14 cellular contexts compared by ENCODE assay signal in the genomic region with DNA sequence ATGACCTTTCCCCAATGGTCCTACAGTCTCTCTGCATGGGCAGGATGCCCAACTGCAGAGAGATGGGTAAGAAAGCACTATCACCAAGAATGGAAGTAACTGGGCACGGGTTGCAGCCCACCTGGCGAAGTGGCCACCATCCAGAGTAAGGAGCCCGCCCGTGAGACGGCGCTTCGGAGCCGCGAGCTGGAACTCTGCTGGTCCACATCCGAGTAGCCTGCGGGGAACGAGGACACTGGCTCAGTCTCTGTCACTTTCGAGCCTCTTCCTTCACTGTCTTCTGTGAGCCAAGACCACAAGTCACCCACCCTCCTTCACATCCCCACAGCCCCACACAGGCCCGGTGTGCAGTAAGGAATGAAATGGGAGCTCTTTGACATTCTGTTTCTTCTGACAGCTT. TPM values are rescaled to one million over a fixed set of nuclear protein-coding genes. Genes with fewer than 3 reads are reported as not detected.
DNase-seq lines count a peak whose midpoint lies in the region; ATAC-seq and TF ChIP-seq lines count a peak whose summit lies in the region.
"Had no signal": no experiment of that assay in that cellular context is flagged by ENCODE, and none has a peak within 500 bp of the region (broad histone marks: within the 10 kb centered on the region; RNA-seq: fewer than 3 reads in every experiment).

No MANE protein-coding gene starts in this region.

- H3K9me3 Mint-ChIP-seq in CD8-positive, alpha-beta T cell = no peaks in the 10 kb centered on the region
- H3K9me3 Mint-ChIP-seq in activated naive CD8-positive, alpha-beta T cell (ENCODE audit: low read depth) = no peaks in the 10 kb centered on the region
- peaks cover 0 to 1% (median 0%) of the 10 kb centered on the region in 11 donors for H3K9me3 Mint-ChIP-seq in naive thymus-derived CD4-positive, alpha-beta T cell

- no peaks in the 10 kb centered on the region for H3K27me3 Mint-ChIP-seq in CD8-positive, alpha-beta T cell (ENCODE audit: low read depth)
- H3K27me3 Mint-ChIP-seq in activated naive CD8-positive, alpha-beta T cell = no peaks in the 10 kb centered on the region
- H3K27me3 Mint-ChIP-seq in naive thymus-derived CD4-positive, alpha-beta T cell = no peaks in the 10 kb centered on the region

- no peak for TF ChIP-seq CTCF in CD8-positive, alpha-beta T cell (IDR thresholded peaks at IDR 0.05)

- H3K27ac ChIP-seq in BLaER1 = peak overlapping the region; percentile 96
- H3K27ac ChIP-seq in CD8-positive, alpha-beta T cell (ENCODE audit: low read depth, low read length) = peak overlapping the region; percentile 47
- peak overlapping the region; percentile 81 for H3K27ac ChIP-seq in naive thymus-derived CD4-positive, alpha-beta T cell (ENCODE audit: low read depth, low read length)
- no peak overlapping the region for H3K27ac ChIP-seq in aorta (ENCODE audit: low read depth in 1 of 2, low read length in 2 of 2)

- H3K27me3 ChIP-seq in BLaER1 = no peaks in the 10 kb centered on the region
- no peaks in the 10 kb centered on the region for H3K27me3 ChIP-seq in CD8-positive, alpha-beta T cell (ENCODE audit: insufficient read depth, low read length)
- H3K27me3 ChIP-seq in naive thymus-derived CD4-positive, alpha-beta T cell (ENCODE audit: control insufficient read depth in 2 of 2, insufficient read depth in 2 of 2, low read length in 2 of 2) = no peaks in the 10 kb centered on the region
- no peaks in the 10 kb centered on the region for H3K27me3 ChIP-seq in aorta (ENCODE audit: control insufficient read depth in 1 of 2, insufficient read depth in 2 of 2, low read length in 1 of 2)
- H3K27me3 ChIP-seq: esophagus muscularis mucosa had no signal

- H3K4me3 ChIP-seq in BLaER1 (no peak overlapping the region), aorta (ENCODE audit: low read length in 2 of 2) (no peak overlapping the region)
- H3K4me3 ChIP-seq in CD8-positive, alpha-beta T cell (ENCODE audit: low read depth, low read length) = peak overlapping the region; percentile 39
- H3K4me3 ChIP-seq in naive thymus-derived CD4-positive, alpha-beta T cell (ENCODE audit: low read length) = peak overlapping the region; percentile 95
- H3K4me3 ChIP-seq: esophagus muscularis mucosa, lung had no signal

- H3K4me2 ChIP-seq in BLaER1 = peak overlapping the region; percentile 96

- POLR2A ChIA-PET in CD8-positive, alpha-beta T cell (lab: Charles Lee) = interaction anchor here (1.0 to 16.5 kb wide), 5 partner anchors 8 to 44 kb away, joined by 3 to 589 read pairs (median 5); a partner anchor contains a TSS
- POLR2A ChIA-PET in naive thymus-derived CD4-positive, alpha-beta T cell (lab: Charles Lee) = interaction anchor here (0.5 to 33.7 kb wide), 7 partner anchors 6 to 124 kb away, joined by 3 to 1007 read pairs (median 5); a partner anchor contains a TSS

- intact Hi-C loops in CD8-positive, alpha-beta T cell (cut with DNase I, micrococcal nuclease) = loop anchor here (2.0 to 10.0 kb wide), 7 partner anchors 17 to 775 kb away; a partner anchor contains a TSS
- intact Hi-C loops in naive thymus-derived CD4-positive, alpha-beta T cell (cut with micrococcal nuclease) = loop anchor here in 1 of 2 donors (2.0 to 10.0 kb wide), 2 partner anchors 15 to 565 kb away; a partner anchor contains a TSS
- intact Hi-C loops in posterior vena cava (cut with DNase I) = no loop called here
- intact Hi-C loops in aorta (cut with DNase I) = loop anchor here in 1 of 2 donors (5.0 kb wide), 1 partner anchor 33 kb away; no protein-coding TSS in a partner anchor

- H3K27ac Mint-ChIP-seq in CD8-positive, alpha-beta T cell = peak overlapping the region; percentile 99
- H3K27ac Mint-ChIP-seq in activated naive CD8-positive, alpha-beta T cell = peak overlapping the region; percentile 99
- H3K27ac Mint-ChIP-seq in naive thymus-derived CD4-positive, alpha-beta T cell = peak overlapping the region; percentile 82 to 100 (median 91)

- H3K4me1 ChIP-seq in BLaER1 (peaks cover 58% of the 10 kb centered on the region), aorta (ENCODE audit: control insufficient read depth in 1 of 2, insufficient read depth in 2 of 2, low read length in 2 of 2) (no peaks in the 10 kb centered on the region)
- H3K4me1 ChIP-seq in CD8-positive, alpha-beta T cell (ENCODE audit: insufficient read depth, low read length) = peaks cover 69% of the 10 kb centered on the region
- peaks cover 55 to 56% of the 10 kb centered on the region in 2 donors for H3K4me1 ChIP-seq in naive thymus-derived CD4-positive, alpha-beta T cell (ENCODE audit: control insufficient read depth in 2 of 2, insufficient read depth in 2 of 2, low read length in 2 of 2)

- peaks cover 93% of the 10 kb centered on the region for H4K20me1 ChIP-seq in BLaER1

- peaks cover 64% of the 10 kb centered on the region for H3K4me1 Mint-ChIP-seq in CD8-positive, alpha-beta T cell (ENCODE audit: low read depth)
- H3K4me1 Mint-ChIP-seq in activated naive CD8-positive, alpha-beta T cell (ENCODE audit: low read depth) = peaks cover 69% of the 10 kb centered on the region
- peaks cover 33 to 69% (median 51%) of the 10 kb centered on the region in 7 donors for H3K4me1 Mint-ChIP-seq in naive thymus-derived CD4-positive, alpha-beta T cell

- H3K36me3 ChIP-seq in BLaER1 = peaks cover 82% of the 10 kb centered on the region
- peaks cover 71% of the 10 kb centered on the region for H3K36me3 ChIP-seq in CD8-positive, alpha-beta T cell (ENCODE audit: insufficient read depth, low read length)
- H3K36me3 ChIP-seq in naive thymus-derived CD4-positive, alpha-beta T cell (ENCODE audit: control insufficient read depth in 2 of 3, insufficient read depth in 3 of 3, low read length in 3 of 3) = peaks cover 38 to 74% (median 58%) of the 10 kb centered on the region in 3 experiments
- H3K36me3 ChIP-seq in aorta (ENCODE audit: control insufficient read depth in 1 of 2, insufficient read depth in 2 of 2, low read length in 1 of 2) = peaks cover 5 to 26% of the 10 kb centered on the region in 2 donors

- no peak for DNase-seq in CD8-positive, alpha-beta T cell
- no peak for DNase-seq in naive thymus-derived CD4-positive, alpha-beta T cell
- DNase-seq in posterior vena cava (ENCODE audit: low spot score) (no peak), aorta (no peak), GM03348 (ENCODE audit: low spot score) (no peak)
- DNase-seq: activated CD4-positive, alpha-beta T cell treated with anti-CD3 and anti-CD28 coated beads, Interleukin-2, amount 50 U/mL, for 1 hour; DMS153; NCI-H187; Right ventricle myocardium superior; T-helper 9 cell had no signal

- peak overlapping the region; percentile 95; the same call in 1 of the 2 replicates for H3K9ac ChIP-seq in BLaER1

- 93 to 94% methylated on average over 14 of the region's 14 CpGs for WGBS in aorta, 2 donors

- CTCF ChIA-PET in CD8-positive, alpha-beta T cell (lab: Charles Lee) = interaction anchor here (1.0 to 10.4 kb wide), 5 partner anchors 9 to 120 kb away, joined by 3 to 125 read pairs (median 3); no protein-coding TSS in a partner anchor
- CTCF ChIA-PET in naive thymus-derived CD4-positive, alpha-beta T cell (lab: Charles Lee) = interaction anchor here (0.6 to 4.1 kb wide), 7 partner anchors 9 to 1171 kb away, joined by 3 to 24 read pairs (median 3); no protein-coding TSS in a partner anchor

- H3K36me3 Mint-ChIP-seq in CD8-positive, alpha-beta T cell = peaks cover 94% of the 10 kb centered on the region
- no peaks in the 10 kb centered on the region for H3K36me3 Mint-ChIP-seq in activated naive CD8-positive, alpha-beta T cell
- peaks cover 12 to 55% (median 39%) of the 10 kb centered on the region in 5 donors for H3K36me3 Mint-ChIP-seq in naive thymus-derived CD4-positive, alpha-beta T cell

- ATAC-seq in CD8-positive, alpha-beta T cell = no peak
- ATAC-seq in naive thymus-derived CD4-positive, alpha-beta T cell = no peak
- ATAC-seq in aorta (ENCODE audit: low FRiP score) = no peak

- H3K9me3 ChIP-seq in BLaER1 (no peaks in the 10 kb centered on the region), aorta (ENCODE audit: control insufficient read depth, low read length) (no peaks in the 10 kb centered on the region)
- H3K9me3 ChIP-seq in CD8-positive, alpha-beta T cell (ENCODE audit: low read length) = no peaks in the 10 kb centered on the region
- H3K9me3 ChIP-seq in naive thymus-derived CD4-positive, alpha-beta T cell (ENCODE audit: control insufficient read depth in 2 of 3, low read length in 3 of 3) = no peaks in the 10 kb centered on the region
- H3K9me3 ChIP-seq: esophagus muscularis mucosa had no signal

- peak overlapping the region; percentile 98 for H3K4me3 Mint-ChIP-seq in CD8-positive, alpha-beta T cell
- peak overlapping the region; percentile 63 for H3K4me3 Mint-ChIP-seq in activated naive CD8-positive, alpha-beta T cell
- peak overlapping the region; percentile 9 to 99 (median 62) for H3K4me3 Mint-ChIP-seq in naive thymus-derived CD4-positive, alpha-beta T cell

RNA-seq across cellular contexts. Expression of a gene that starts 5.7 kb away (rescaled TPM):
- 100 to 1,000 TPM; 431 to 454 TPM for total RNA-seq in CD8-positive, alpha-beta T cell
- total RNA-seq in naive thymus-derived CD4-positive, alpha-beta T cell = 100 to 1,000 TPM; 509 to 977 (median 558) TPM
- 100 to 1,000 TPM; 397 to 696 TPM for polyA plus RNA-seq in naive thymus-derived CD4-positive, alpha-beta T cell
- total RNA-seq in posterior vena cava = 100 to 1,000 TPM; 229 to 246 TPM
- 100 to 1,000 TPM; 275 to 495 TPM for total RNA-seq in aorta
- 100 to 1,000 TPM in 1 of 2 donors, 10 to 100 TPM in 1; 95.4 to 303 TPM for polyA plus RNA-seq in aorta

RNA-seq across cellular contexts. Expression of a gene that starts 43.8 kb away (rescaled TPM):
- total RNA-seq in CD8-positive, alpha-beta T cell = 1 to 10 TPM; 2.5 to 3.6 TPM
- 10 to 100 TPM in 2 of 5 experiments, 1 to 10 TPM in 3; 5.0 to 11.1 (median 8.9) TPM for total RNA-seq in naive thymus-derived CD4-positive, alpha-beta T cell
- polyA plus RNA-seq in naive thymus-derived CD4-positive, alpha-beta T cell = 10 to 100 TPM in 1 of 2 donors, 1 to 10 TPM in 1; 9.8 to 15.0 TPM
- 1 to 10 TPM; 5.9 to 8.3 TPM for total RNA-seq in posterior vena cava
- 10 to 100 TPM in 1 of 2 donors, 1 to 10 TPM in 1; 8.2 to 10.8 TPM for total RNA-seq in aorta
- polyA plus RNA-seq in aorta = 10 to 100 TPM in 1 of 2 donors, 1 to 10 TPM in 1; 8.8 to 14.3 TPM

RNA-seq across cellular contexts. Expression of a gene that starts 44.4 kb away (rescaled TPM):
- 100 to 1,000 TPM; 341 to 346 TPM for total RNA-seq in CD8-positive, alpha-beta T cell
- total RNA-seq in naive thymus-derived CD4-positive, alpha-beta T cell = 100 to 1,000 TPM in 2 of 5 experiments, 10 to 100 TPM in 3; 79.1 to 209 (median 91.9) TPM
- polyA plus RNA-seq in naive thymus-derived CD4-positive, alpha-beta T cell = 10 to 100 TPM; 16.9 to 32.8 TPM
- total RNA-seq in posterior vena cava (10 to 100 TPM; 29.8 to 34.3 TPM), aorta (10 to 100 TPM; 49.5 to 59.2 TPM)
- 10 to 100 TPM; 10.5 to 21.6 TPM for polyA plus RNA-seq in aorta

RNA-seq across cellular contexts. Expression of a gene that starts 49.4 kb away (rescaled TPM):
- total RNA-seq in CD8-positive, alpha-beta T cell = 100 to 1,000 TPM; 364 to 375 TPM
- total RNA-seq in naive thymus-derived CD4-positive, alpha-beta T cell = 100 to 1,000 TPM in 2 of 5 experiments, 10 to 100 TPM in 3; 60.6 to 175 (median 74.9) TPM
- polyA plus RNA-seq in naive thymus-derived CD4-positive, alpha-beta T cell = 1 to 10 TPM; 7.4 to 8.1 TPM
- 10 to 100 TPM; 45.0 to 48.3 TPM for total RNA-seq in posterior vena cava
- 10 to 100 TPM; 54.0 to 54.7 TPM for total RNA-seq in aorta
- 10 to 100 TPM; 19.7 to 30.0 TPM for polyA plus RNA-seq in aorta

Comparison
In these comparisons a context has a peak if more than half of its experiments do, and no peak if none do; other contexts are left out.
1. H3K27ac ChIP-seq: peak in BLaER1 (single experiment), CD8-positive, alpha-beta T cell (single experiment) and naive thymus-derived CD4-positive, alpha-beta T cell (single experiment); none in aorta (0 of 2).
2. H3K4me3 ChIP-seq: peak in CD8-positive, alpha-beta T cell (single experiment) and naive thymus-derived CD4-positive, alpha-beta T cell (single experiment); none in BLaER1 (single experiment) and aorta (0 of 2).
3. intact Hi-C loops: an anchor here in CD8-positive, alpha-beta T cell (2.0 to 10.0 kb wide); none called in posterior vena cava.
4. Peak in every context shown above with its lines, with median percentiles within 50 percentile points of each other: H3K27ac Mint-ChIP-seq and H3K4me3 Mint-ChIP-seq.